12 cellular contexts compared by ENCODE assay signal in genomic region chr6:43702147-43702521, GRCh38. TPM values are rescaled to one million over a fixed set of nuclear protein-coding genes. Genes with fewer than 3 reads are reported as not detected.
DNase-seq lines count a peak whose midpoint lies in the region; ATAC-seq and TF ChIP-seq lines count a peak whose summit lies in the region.
"Had no signal": no experiment of that assay in that cellular context is flagged by ENCODE, and none has a peak within 500 bp of the region (broad histone marks: within the 10 kb centered on the region; RNA-seq: fewer than 3 reads in every experiment).

No MANE protein-coding gene starts in this region.

- H3K27ac Mint-ChIP-seq in brain, result peak overlapping the region in 4 of 5 experiments; percentile 55 to 91 (median 88)
- no peak overlapping the region for H3K27ac Mint-ChIP-seq in T-helper 2 cell treated with Interferon-gamma antibody and Interleukin-4, amounts not matched to agents 5 μg/mL and 100 μg/mL, for 36 hours
- H3K27ac Mint-ChIP-seq: activated naive CD4-positive, alpha-beta T cell treated with anti-CD3 and anti-CD28 coated beads, Interleukin-2, amount 10 ng/mL, durations not matched to agents 7 days and 5 days had no signal

- TSS peak; percentile 99 for BruUV-seq in HCT116 (replicated peaks; lab: Mats Ljungman, UMichigan)

- POLR2A ChIA-PET in HCT116 (lab: Charles Lee), result no interaction called here
- POLR2A ChIA-PET in GM10248 (lab: Yijun Ruan, JAX), result no interaction called here

- peaks cover 26% of the 10 kb centered on the region for H3F3A ChIP-seq in smooth muscle cell (ENCODE audit: low read depth)

- H3K27me3 ChIP-seq in HCT116 (ENCODE audit: insufficient read depth, low read length) (no peaks in the 10 kb centered on the region), right lobe of liver (no peaks in the 10 kb centered on the region), smooth muscle cell (ENCODE audit: low read depth) (no peaks in the 10 kb centered on the region), HAP-1 (ENCODE audit: low read depth) (no peaks in the 10 kb centered on the region)

- H3K4me2 ChIP-seq in HCT116 (ENCODE audit: low read length) (peak overlapping the region; percentile 82), smooth muscle cell (peak overlapping the region; percentile 63)

- TF ChIP-seq RAD21 in HCT116 (IDR thresholded peaks at IDR 0.05; ENCODE audit: low read depth), result no peak

- H4K20me1 ChIP-seq in HCT116 (ENCODE audit: insufficient read depth) (no peaks in the 10 kb centered on the region), smooth muscle cell (ENCODE audit: low read depth) (no peaks in the 10 kb centered on the region)

- H3K4me3 ChIP-seq in HCT116 (replicated peaks in 1 of 2; ENCODE audit: low read depth in 1 of 2, low read length in 2 of 2) (peak overlapping the region; percentile 19 to 44; a peak in 3 of 4 replicates), right lobe of liver (no peak overlapping the region), smooth muscle cell (no peak overlapping the region), HAP-1 (no peak overlapping the region)

- H3K4me1 ChIP-seq in HCT116 (ENCODE audit: control insufficient read depth in 1 of 2, insufficient read depth in 2 of 2, low read length in 2 of 2) (peaks cover 36 to 45% of the 10 kb centered on the region in 2 experiments), right lobe of liver (no peaks in the 10 kb centered on the region), smooth muscle cell (ENCODE audit: low read depth) (peaks cover 48% of the 10 kb centered on the region), HAP-1 (peaks cover 14% of the 10 kb centered on the region)

- peaks cover 83% of the 10 kb centered on the region for H3K4me1 Mint-ChIP-seq in brain
- peaks cover 19% of the 10 kb centered on the region for H3K4me1 Mint-ChIP-seq in T-helper 2 cell treated with Interferon-gamma antibody and Interleukin-4, amounts not matched to agents 5 μg/mL and 100 μg/mL, for 36 hours (ENCODE audit: low read depth)
- H3K4me1 Mint-ChIP-seq: activated naive CD4-positive, alpha-beta T cell treated with anti-CD3 and anti-CD28 coated beads, Interleukin-2, amount 10 ng/mL, durations not matched to agents 7 days and 5 days had no signal

- H3K36me3 Mint-ChIP-seq in brain, result no peaks in the 10 kb centered on the region
- no peaks in the 10 kb centered on the region for H3K36me3 Mint-ChIP-seq in T-helper 2 cell treated with Interferon-gamma antibody and Interleukin-4, amounts not matched to agents 5 μg/mL and 100 μg/mL, for 36 hours (ENCODE audit: low read depth)
- H3K36me3 Mint-ChIP-seq: activated naive CD4-positive, alpha-beta T cell treated with anti-CD3 and anti-CD28 coated beads, Interleukin-2, amount 10 ng/mL, durations not matched to agents 7 days and 5 days had no signal

- no peak for TF ChIP-seq POLR2A in HCT116 (IDR thresholded peaks at IDR 0.05; ENCODE audit: borderline replicate concordance, extremely low read depth, insufficient read depth, insufficient read length)
- no peak for TF ChIP-seq POLR2A in right lobe of liver (IDR thresholded peaks at IDR 0.05)

- no peak for DNase-seq in HCT116 (ENCODE audit: low read depth, low spot score)
- no peak for DNase-seq in right lobe of liver
- DNase-seq in smooth muscle cell (lab: John Stamatoyannopoulos, UW; ENCODE audit: unreplicated experiment), result no peak
- DNase-seq in GM10248 (ENCODE audit: extremely low spot score), result no peak
- DNase-seq in HAP-1 (ENCODE audit: low spot score in 2 of 2), result no peak
- no peak for DNase-seq in T-helper 2 cell treated with Interferon-gamma antibody and Interleukin-4, amounts not matched to agents 5 μg/mL and 100 μg/mL, for 36 hours (ENCODE audit: low spot score)
- no peak for DNase-seq in D341Med (ENCODE audit: low spot score)
- DNase-seq: DMS79, RPMI8226 had no signal

- H3K36me3 ChIP-seq in HCT116 (ENCODE audit: control insufficient read depth in 1 of 2, insufficient read depth in 2 of 2, low read length in 2 of 2) (no peaks in the 10 kb centered on the region), right lobe of liver (no peaks in the 10 kb centered on the region), smooth muscle cell (ENCODE audit: low read depth) (no peaks in the 10 kb centered on the region), HAP-1 (replicated peaks) (no peaks in the 10 kb centered on the region)

- H2AFZ ChIP-seq in HCT116 (ENCODE audit: low read depth, low read length, poor library complexity, severe bottlenecking) (peak overlapping the region; percentile 63), smooth muscle cell (ENCODE audit: low read depth) (no peak overlapping the region)

- RAD21 ChIA-PET in HCT116 (lab: Charles Lee; ENCODE audit: low non-redundant PET in 1 of 2, low total read pairs in 2 of 2, uncharacterized antibody in 2 of 2, unreplicated experiment in 2 of 2), result no interaction called here

- CTCF ChIA-PET in HCT116 (lab: Charles Lee), result no interaction called here
- CTCF ChIA-PET in GM10248 (lab: Yijun Ruan, JAX), result no interaction called here

- H3K9me2 ChIP-seq in HCT116 (ENCODE audit: insufficient read depth), result no peaks in the 10 kb centered on the region

- peak overlapping the region; percentile 64 for H3K27ac ChIP-seq in HCT116 (ENCODE audit: low read depth, low read length)
- peak overlapping the region in 2 of 3 donors; percentile 37 to 50 for H3K27ac ChIP-seq in right lobe of liver
- peak overlapping the region; percentile 34 for H3K27ac ChIP-seq in smooth muscle cell (ENCODE audit: low read depth)

- H3K79me2 ChIP-seq in HCT116 (ENCODE audit: insufficient read depth, low read length) (no peaks in the 10 kb centered on the region), smooth muscle cell (ENCODE audit: low read depth) (no peaks in the 10 kb centered on the region)

- intact Hi-C loops in HCT116 (cut with micrococcal nuclease) (no loop called here), right lobe of liver (cut with DNase I) (no loop called here)

- H3K9me3 ChIP-seq in HCT116 (ENCODE audit: control insufficient read depth in 1 of 2, insufficient read depth in 1 of 2, low read depth in 1 of 2, low read length in 2 of 2) (no peaks in the 10 kb centered on the region), right lobe of liver (no peaks in the 10 kb centered on the region), smooth muscle cell (replicated peaks; ENCODE audit: low read depth) (no peaks in the 10 kb centered on the region), HAP-1 (no peaks in the 10 kb centered on the region)

- H3K9ac ChIP-seq in HCT116 (ENCODE audit: low read length), result peak overlapping the region; percentile 56
- no peak overlapping the region for H3K9ac ChIP-seq in smooth muscle cell (ENCODE audit: low read depth)

- no peak for ATAC-seq in HCT116
- no peak for ATAC-seq in right lobe of liver

- H3K27me3 Mint-ChIP-seq in brain, result peaks cover 33% of the 10 kb centered on the region
- H3K27me3 Mint-ChIP-seq in T-helper 2 cell treated with Interferon-gamma antibody and Interleukin-4, amounts not matched to agents 5 μg/mL and 100 μg/mL, for 36 hours (ENCODE audit: low read depth), result peaks cover 34% of the 10 kb centered on the region

- H3K9me3 Mint-ChIP-seq in brain, result no peaks in the 10 kb centered on the region
- no peaks in the 10 kb centered on the region for H3K9me3 Mint-ChIP-seq in T-helper 2 cell treated with Interferon-gamma antibody and Interleukin-4, amounts not matched to agents 5 μg/mL and 100 μg/mL, for 36 hours
- H3K9me3 Mint-ChIP-seq: activated naive CD4-positive, alpha-beta T cell treated with anti-CD3 and anti-CD28 coated beads, Interleukin-2, amount 10 ng/mL, durations not matched to agents 7 days and 5 days had no signal

- no peak for TF ChIP-seq CTCF in HCT116 (IDR thresholded peaks at IDR 0.05 in 2 of 3, conservative IDR thresholded peaks at IDR 0.05 in 1 of 3; ENCODE audit: borderline replicate concordance in 1 of 3, insufficient read depth in 1 of 3, low read depth in 2 of 3, low read length in 2 of 3)
- no peak for TF ChIP-seq CTCF in brain (conservative IDR thresholded peaks at IDR 0.05)
- no peak for TF ChIP-seq CTCF in right lobe of liver (IDR thresholded peaks at IDR 0.05)
- TF ChIP-seq CTCF in smooth muscle cell (IDR thresholded peaks at IDR 0.05; ENCODE audit: borderline replicate concordance, insufficient read depth, poor library complexity, severe bottlenecking), result no peak
- no peak for TF ChIP-seq CTCF in GM10248 (IDR thresholded peaks at IDR 0.05; ENCODE audit: control extremely low read depth, extremely low read depth, low read depth, missing control alignments)

- H3K4me3 Mint-ChIP-seq in brain, result peak overlapping the region in 3 of 5 experiments; percentile 14 to 32 (median 29)
- H3K4me3 Mint-ChIP-seq in T-helper 2 cell treated with Interferon-gamma antibody and Interleukin-4, amounts not matched to agents 5 μg/mL and 100 μg/mL, for 36 hours, result no peak overlapping the region
- H3K4me3 Mint-ChIP-seq: activated naive CD4-positive, alpha-beta T cell treated with anti-CD3 and anti-CD28 coated beads, Interleukin-2, amount 10 ng/mL, durations not matched to agents 7 days and 5 days had no signal

- in situ Hi-C loops in HAP-1 (cut with MboI; ENCODE audit: low sequenced_read_pairs), result no loop called here

- 0% methylated on average over 1 of the region's 2 CpGs for WGBS in right lobe of liver (ENCODE audit: insufficient coverage, low coverage, low lambda C conversion rate, missing lambda C conversion rate)
- 10% methylated on average over 2 of the region's 2 CpGs for WGBS in smooth muscle cell (ENCODE audit: low lambda C conversion rate)

TF ChIP-seq in HCT116, 20 proteins besides CTCF, POLR2A, EP300 and RAD21:
- TF ChIP-seq EZH2phosphoT487 (IDR thresholded peaks at IDR 0.05; ENCODE audit: borderline replicate concordance) (no peak), TCF7L2 (IDR thresholded peaks at IDR 0.05; ENCODE audit: borderline replicate concordance, extremely low read depth, insufficient read depth, insufficient read length) (no peak), EZH2 (IDR thresholded peaks at IDR 0.05) (no peak), CBX3 (IDR thresholded peaks at IDR 0.05; ENCODE audit: low read depth) (no peak), EGR1 (IDR thresholded peaks at IDR 0.05; ENCODE audit: low read depth) (no peak)
TF ChIP-seq in HCT116: peak in this region for 0.

RNA-seq across cellular contexts. Expression of gene MRPS18A, which starts 14.5 kb away (rescaled TPM):
- total RNA-seq in HCT116 (2021; ENCODE audit: unreplicated experiment) (63.0 TPM), right lobe of liver (10 to 100 TPM; 23.5 to 45.4 (median 25.6) TPM), smooth muscle cell (30.9 and 40.4 TPM in 2 replicates)
- polyA plus RNA-seq in HCT116 (2012), result 84.7 and 96.7 TPM in 2 replicates
- polyA plus RNA-seq in brain (ENCODE audit: insufficient read depth, low read depth, low replicate concordance) (89.2 TPM), smooth muscle cell (59.9 and 73.7 TPM in 2 replicates)

RNA-seq across cellular contexts. Expression of gene RSPH9, which starts 57.3 kb away (rescaled TPM):
- total RNA-seq in HCT116 (2021; ENCODE audit: unreplicated experiment), result not detected
- polyA plus RNA-seq in HCT116 (2012), result 0.14 and 0.20 TPM in 2 replicates
- polyA plus RNA-seq in brain (ENCODE audit: insufficient read depth, low read depth, low replicate concordance), result 4.1 TPM
- total RNA-seq in right lobe of liver, result not detected
- 0.76 and 1.9 TPM in 2 replicates for total RNA-seq in smooth muscle cell
- 2.5 and 3.4 TPM in 2 replicates for polyA plus RNA-seq in smooth muscle cell
- total RNA-seq: epithelial cell of proximal tubule had no signal

Comparison
In these comparisons a context has a peak if more than half of its experiments do, and no peak if none do; other contexts are left out.
1. H3K4me3 ChIP-seq: peak in HCT116 (2 of 2); none in right lobe of liver (0 of 3), smooth muscle cell (single experiment) and HAP-1 (single experiment).
2. Peak in every context shown above with its lines, with median percentiles within 50 percentile points of each other: H3K27ac ChIP-seq.